ENCODE assay signal across 17 cellular contexts in the genomic region with DNA sequence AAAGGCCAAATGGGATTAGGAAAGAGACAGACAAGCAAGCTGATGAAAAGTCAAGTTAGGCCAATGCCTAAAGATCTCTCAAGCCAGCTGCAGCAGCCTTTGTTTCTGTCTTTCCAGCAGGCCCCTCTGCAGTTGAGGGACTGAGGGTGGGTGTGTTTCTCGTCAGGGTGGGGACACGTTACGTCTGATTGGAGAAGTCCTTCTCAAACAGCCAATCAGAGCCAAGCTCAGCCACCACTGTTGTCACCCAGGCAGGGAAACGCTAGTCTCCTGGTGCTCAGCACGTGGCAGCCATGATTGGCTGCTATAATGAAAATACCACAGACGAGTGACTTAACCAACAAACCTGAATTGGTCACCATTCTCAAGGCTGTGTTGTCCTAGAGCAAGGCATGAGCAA.
DNase-seq lines count a peak whose midpoint lies in the region; ATAC-seq and TF ChIP-seq lines count a peak whose summit lies in the region.
"Had no signal": no experiment of that assay in that cellular context is flagged by ENCODE, and none has a peak within 500 bp of the region (broad histone marks: within the 10 kb centered on the region; RNA-seq: fewer than 3 reads in every experiment).

No MANE protein-coding gene starts in this region.

- WGBS in endodermal cell (ENCODE audit: insufficient coverage in 1 of 2, insufficient read length in 1 of 2), 2 experiments: 78 to 88% methylated on average over 6 of the region's 6 CpGs

- H3K36me3 ChIP-seq in A673 (ENCODE audit: insufficient read depth, low read length, poor library complexity, severe bottlenecking): no peaks in the 10 kb centered on the region
- H3K36me3 ChIP-seq in endodermal cell (ENCODE audit: control insufficient read depth, insufficient read depth, low read length): no peaks in the 10 kb centered on the region
- H3K36me3 ChIP-seq: HAP-1 had no signal

- H3K36me3 Mint-ChIP-seq in endodermal cell (ENCODE audit: low read depth): no peaks in the 10 kb centered on the region

- intact Hi-C loops in A673 (cut with micrococcal nuclease; ENCODE audit: unreplicated experiment): no loop called here

- no peaks in the 10 kb centered on the region for H3K4me1 ChIP-seq in A673 (ENCODE audit: insufficient read depth, low read length, poor library complexity, severe bottlenecking)
- peaks cover 15% of the 10 kb centered on the region for H3K4me1 ChIP-seq in endodermal cell (ENCODE audit: control insufficient read depth, insufficient read depth, low read length)
- H3K4me1 ChIP-seq: Caco-2, HAP-1 had no signal

- no peaks in the 10 kb centered on the region for H3K27me3 ChIP-seq in A673 (replicated peaks; ENCODE audit: insufficient read depth, low read depth, low read length, poor library complexity)
- no peaks in the 10 kb centered on the region for H3K27me3 ChIP-seq in endodermal cell (ENCODE audit: control insufficient read depth, insufficient read depth, low read length, poor library complexity, severe bottlenecking)

- no peak for ATAC-seq in HG02759 (IDR thresholded peaks at IDR 0.05; ENCODE audit: unreplicated experiment)
- ATAC-seq in GM21515 (IDR thresholded peaks at IDR 0.05; ENCODE audit: unreplicated experiment): no peak

- CTCF ChIA-PET in A673 (lab: Charles Lee): no interaction called here

- H3K27ac Mint-ChIP-seq in endodermal cell: no peak overlapping the region
- H3K27ac Mint-ChIP-seq: CD4-positive, alpha-beta T cell had no signal

- no peak overlapping the region for H3K9ac ChIP-seq in endodermal cell (ENCODE audit: extremely low read depth, low read length, poor library complexity, severe bottlenecking)
- H3K9ac ChIP-seq: GM23248 had no signal

- H3K4me1 Mint-ChIP-seq in endodermal cell: peaks cover 35% of the 10 kb centered on the region

- POLR2A ChIA-PET in A673 (lab: Charles Lee; ENCODE audit: low non-redundant PET): no interaction called here

- no peak overlapping the region for H3K4me3 Mint-ChIP-seq in endodermal cell
- H3K4me3 Mint-ChIP-seq: CD4-positive, alpha-beta T cell had no signal

- no peak overlapping the region for H3K4me3 ChIP-seq in A673 (ENCODE audit: low read depth, low read length, poor library complexity, severe bottlenecking)
- peak overlapping the region; percentile 21 for H3K4me3 ChIP-seq in endodermal cell (ENCODE audit: low read length)
- H3K4me3 ChIP-seq: GM23248, HAP-1 had no signal

- DNase-seq in A673 (ENCODE audit: low spot score): peak; percentile 3
- peak; percentile 10 for DNase-seq in HT1080 (ENCODE audit: low read depth)
- peak; percentile 16 for DNase-seq in SK-MEL-5 (ENCODE audit: low read depth, low spot score)
- DNase-seq in endodermal cell: no peak
- DNase-seq in activated gamma-delta T cell treated with Interleukin-2 at 50 U/mL for 16 hours: no peak
- no peak for DNase-seq in NCI-H226
- DNase-seq: ACHN; Caco-2; CD4-positive, alpha-beta T cell; DMS79 treated with DMSO at 0.1 percent for 48 hours; GF-D8; GM23248; KBM-7 had no signal

- BruUV-seq in A673 (replicated peaks; lab: Mats Ljungman, UMichigan): no TSS peak

- TF ChIP-seq CTCF in A673 (conservative IDR thresholded peaks at IDR 0.05; ENCODE audit: low read depth, low read length) (no peak), endodermal cell (conservative IDR thresholded peaks at IDR 0.05) (no peak)

- H3K27ac ChIP-seq in A673 (ENCODE audit: low read depth, low read length, poor library complexity, severe bottlenecking) (no peak overlapping the region), endodermal cell (ENCODE audit: low read depth, low read length) (no peak overlapping the region)
- H3K27ac ChIP-seq: C4-2B, GM23248 had no signal

- no peaks in the 10 kb centered on the region for H3K9me3 Mint-ChIP-seq in endodermal cell
- H3K9me3 Mint-ChIP-seq: CD4-positive, alpha-beta T cell had no signal

- in situ Hi-C loops in SK-MEL-5 (cut with HindIII; ENCODE audit: low pct_unique_long_range_greater_than_20kb, low sequenced_read_pairs): no loop called here

- no peaks in the 10 kb centered on the region for H3K27me3 Mint-ChIP-seq in endodermal cell (ENCODE audit: insufficient read depth)

- H3K9me3 ChIP-seq in A673 (ENCODE audit: low read depth, low read length, poor library complexity, severe bottlenecking) (no peaks in the 10 kb centered on the region), endodermal cell (ENCODE audit: control insufficient read depth, low read length) (peaks cover 9% of the 10 kb centered on the region)
- H3K9me3 ChIP-seq: Caco-2, HAP-1 had no signal

Comparison
In these comparisons a context has a peak if more than half of its experiments do, and no peak if none do; other contexts are left out.
1. DNase-seq: peak in A673 (single experiment), HT1080 (single experiment) and SK-MEL-5 (single experiment); none in endodermal cell (single experiment), activated gamma-delta T cell treated with Interleukin-2 at 50 U/mL for 16 hours (single experiment) and NCI-H226 (single experiment).